36 cellular contexts compared by ENCODE assay signal in genomic region chr3:166455724-166456123, GRCh38.
A peak's percentile ranks its signal among the peaks of the same experiment; 100 is the strongest.
DNase-seq lines count a peak whose midpoint lies in the region; ATAC-seq, FAIRE-seq and TF ChIP-seq lines count a peak whose summit lies in the region.
"Had no signal": no experiment of that assay in that cellular context is flagged by ENCODE, and none has a peak within 500 bp of the region (broad histone marks: within the 10 kb centered on the region; RNA-seq: fewer than 3 reads in every experiment).

No MANE protein-coding gene starts in this region.

- H3K27me3 ChIP-seq in RWPE2 (ENCODE audit: insufficient read depth, poor library complexity, severe bottlenecking) (no peaks in the 10 kb centered on the region), bronchial epithelial cell (ENCODE audit: control insufficient read depth, insufficient read depth, low read length) (no peaks in the 10 kb centered on the region), mesendoderm (ENCODE audit: insufficient read depth, low read length, poor library complexity) (no peaks in the 10 kb centered on the region)
- H3K27me3 ChIP-seq: ascending aorta; BLaER1 treated with 17β-estradiol and CSF1 and Interleukin-3, amounts not matched to agents 10 nM and 100 nM; dorsolateral prefrontal cortex; MG63; right atrium auricular region; upper lobe of right lung had no signal

- no peak for FAIRE-seq in bronchial epithelial cell (lab: Jason Lieb, UNC)
- FAIRE-seq: endothelial cell of umbilical vein, HTR-8/SVneo, kidney had no signal

- H2BK5ac ChIP-seq in mesendoderm (ENCODE audit: low read length): no peak overlapping the region

- H3K27ac ChIP-seq in RWPE2 (ENCODE audit: poor library complexity, severe bottlenecking) (no peak overlapping the region), mesendoderm (ENCODE audit: low read depth, low read length) (no peak overlapping the region)
- H3K27ac ChIP-seq: ascending aorta; BLaER1 treated with 17β-estradiol and CSF1 and Interleukin-3, amounts not matched to agents 10 nM and 100 nM; dorsolateral prefrontal cortex; parathyroid adenoma; right atrium auricular region; upper lobe of right lung had no signal

- DNase-seq in Caki2 (ENCODE audit: low read depth) (peak; percentile 31), RWPE2 (ENCODE audit: low spot score) (no peak), bronchial epithelial cell (ENCODE audit: low read depth) (peak; percentile 40), mesendoderm (peak; percentile 71), SK-N-DZ (ENCODE audit: low spot score) (no peak)
- DNase-seq in activated naive CD4-positive, alpha-beta T cell treated with anti-CD3 and anti-CD28 coated beads, Interleukin-2, amount 10 ng/mL, durations not matched to agents 7 days and 5 days: no peak
- DNase-seq in activated naive CD4-positive, alpha-beta T cell treated with anti-CD3 and anti-CD28 coated beads, Interleukin-2, amount 50 U/mL, for 72 hours (ENCODE audit: low spot score in 2 of 2): no peak
- DNase-seq: activated B cell treated with CpG ODN at 0.5 μM for 24 hours; activated CD4-positive, alpha-beta memory T cell treated with anti-CD3 and anti-CD28 coated beads, Interleukin-2, amount 10 ng/mL, durations not matched to agents 7 days and 5 days; activated CD8-positive, alpha-beta memory T cell treated with anti-CD3 and anti-CD28 coated beads, Interleukin-2, amount 50 U/mL, for 48 hours; Calu3; cerebellar nuclear complex; DND-41; dorsolateral prefrontal cortex; glutamatergic neuron; KBM-7; kidney; MG63; NCI-H1105 treated with DMSO at 0.1 percent for 48 hours; NCI-H2029 treated with DMSO at 0.1 percent for 48 hours; NCI-H2227 treated with DMSO at 0.1 percent for 48 hours; nephron progenitor cell; RPMI8226; stimulated activated CD4-positive, alpha-beta T cell treated with anti-CD3 and anti-CD28 coated beads, Interleukin-4, amount 100 ng/mL, for 1 hour; substantia nigra; upper lobe of right lung had no signal

- no peaks in the 10 kb centered on the region for H3K79me2 ChIP-seq in mesendoderm (ENCODE audit: control insufficient read depth, insufficient read depth, low read length)
- H3K79me2 ChIP-seq: parathyroid adenoma had no signal

- H3K4me3 Mint-ChIP-seq in activated naive CD4-positive, alpha-beta T cell treated with anti-CD3 and anti-CD28 coated beads, Interleukin-2, amount 10 ng/mL, durations not matched to agents 7 days and 5 days: no peak overlapping the region
- H3K4me3 Mint-ChIP-seq: activated B cell treated with CpG ODN at 0.5 μM for 24 hours; activated CD4-positive, alpha-beta memory T cell treated with anti-CD3 and anti-CD28 coated beads, Interleukin-2, amount 10 ng/mL, durations not matched to agents 7 days and 5 days; activated naive CD8-positive, alpha-beta T cell; nephron progenitor cell had no signal

- H3K36me3 Mint-ChIP-seq in activated naive CD4-positive, alpha-beta T cell treated with anti-CD3 and anti-CD28 coated beads, Interleukin-2, amount 10 ng/mL, durations not matched to agents 7 days and 5 days: no peaks in the 10 kb centered on the region
- no peaks in the 10 kb centered on the region for H3K36me3 Mint-ChIP-seq in activated naive CD4-positive, alpha-beta T cell treated with anti-CD3 and anti-CD28 coated beads, Interleukin-2, amount 50 U/mL, for 72 hours
- H3K36me3 Mint-ChIP-seq: activated naive CD8-positive, alpha-beta T cell had no signal

- no peaks in the 10 kb centered on the region for H3K9me3 ChIP-seq in RWPE2 (ENCODE audit: severe bottlenecking)
- H3K9me3 ChIP-seq: ascending aorta; BLaER1 treated with 17β-estradiol and CSF1 and Interleukin-3, amounts not matched to agents 10 nM and 100 nM; MG63; right atrium auricular region; upper lobe of right lung had no signal

- H3K4me3 ChIP-seq in RWPE2 (ENCODE audit: severe bottlenecking) (no peak overlapping the region), bronchial epithelial cell (ENCODE audit: low read depth, low read length) (no peak overlapping the region), mesendoderm (ENCODE audit: low read length) (no peak overlapping the region)
- H3K4me3 ChIP-seq: ascending aorta; BLaER1 treated with 17β-estradiol and CSF1 and Interleukin-3, amounts not matched to agents 10 nM and 100 nM; dorsolateral prefrontal cortex; lung; MG63; right atrium auricular region; upper lobe of right lung had no signal

- H4K5ac ChIP-seq in mesendoderm (ENCODE audit: low read length): no peak overlapping the region

- H3K36me3 ChIP-seq in RWPE2 (ENCODE audit: low read depth) (no peaks in the 10 kb centered on the region), bronchial epithelial cell (ENCODE audit: control insufficient read depth, insufficient read depth, low read length) (no peaks in the 10 kb centered on the region), mesendoderm (ENCODE audit: control insufficient read depth, insufficient read depth, low read length) (no peaks in the 10 kb centered on the region)
- H3K36me3 ChIP-seq: ascending aorta; BLaER1 treated with 17β-estradiol and CSF1 and Interleukin-3, amounts not matched to agents 10 nM and 100 nM; MG63; right atrium auricular region; upper lobe of right lung had no signal

- H3K23ac ChIP-seq in mesendoderm (ENCODE audit: low read length): no peak overlapping the region

- no peak overlapping the region for H3K27ac Mint-ChIP-seq in activated naive CD4-positive, alpha-beta T cell treated with anti-CD3 and anti-CD28 coated beads, Interleukin-2, amount 10 ng/mL, durations not matched to agents 7 days and 5 days
- no peak overlapping the region for H3K27ac Mint-ChIP-seq in activated naive CD4-positive, alpha-beta T cell treated with anti-CD3 and anti-CD28 coated beads, Interleukin-2, amount 50 U/mL, for 72 hours
- H3K27ac Mint-ChIP-seq: activated B cell treated with CpG ODN at 0.5 μM for 24 hours; activated CD4-positive, alpha-beta memory T cell treated with anti-CD3 and anti-CD28 coated beads, Interleukin-2, amount 10 ng/mL, durations not matched to agents 7 days and 5 days; activated naive CD8-positive, alpha-beta T cell; nephron progenitor cell had no signal

- H3K4me1 ChIP-seq in RWPE2 (ENCODE audit: insufficient read depth, poor library complexity, severe bottlenecking): peaks cover 13% of the 10 kb centered on the region
- H3K4me1 ChIP-seq in mesendoderm (ENCODE audit: control insufficient read depth, low read depth, low read length): no peaks in the 10 kb centered on the region
- H3K4me1 ChIP-seq: ascending aorta; BLaER1 treated with 17β-estradiol and CSF1 and Interleukin-3, amounts not matched to agents 10 nM and 100 nM; parathyroid adenoma; right atrium auricular region; upper lobe of right lung had no signal

- H3K9me3 Mint-ChIP-seq in activated naive CD4-positive, alpha-beta T cell treated with anti-CD3 and anti-CD28 coated beads, Interleukin-2, amount 10 ng/mL, durations not matched to agents 7 days and 5 days: peaks cover 8% of the 10 kb centered on the region
- H3K9me3 Mint-ChIP-seq in activated naive CD4-positive, alpha-beta T cell treated with anti-CD3 and anti-CD28 coated beads, Interleukin-2, amount 50 U/mL, for 72 hours: peaks cover 16 to 27% of the 10 kb centered on the region in 2 donors

- no peak overlapping the region for H3K9ac ChIP-seq in mesendoderm (ENCODE audit: low read length)
- H3K9ac ChIP-seq: BLaER1 treated with 17β-estradiol and CSF1 and Interleukin-3, amounts not matched to agents 10 nM and 100 nM; parathyroid adenoma had no signal

- CTCF ChIA-PET in activated naive CD4-positive, alpha-beta T cell treated with anti-CD3 and anti-CD28 coated beads, Interleukin-2, amount 10 ng/mL, durations not matched to agents 7 days and 5 days (lab: Charles Lee): no interaction called here

- no peaks in the 10 kb centered on the region for H3K27me3 Mint-ChIP-seq in activated naive CD4-positive, alpha-beta T cell treated with anti-CD3 and anti-CD28 coated beads, Interleukin-2, amount 10 ng/mL, durations not matched to agents 7 days and 5 days
- H3K27me3 Mint-ChIP-seq: activated B cell treated with CpG ODN at 0.5 μM for 24 hours; activated CD4-positive, alpha-beta memory T cell treated with anti-CD3 and anti-CD28 coated beads, Interleukin-2, amount 10 ng/mL, durations not matched to agents 7 days and 5 days; activated naive CD8-positive, alpha-beta T cell had no signal

- H3K4ac ChIP-seq in mesendoderm (ENCODE audit: low read depth, low read length): no peak overlapping the region

- no peak overlapping the region for H3K4me2 ChIP-seq in mesendoderm (ENCODE audit: low read length)
- H3K4me2 ChIP-seq: BLaER1 treated with 17β-estradiol and CSF1 and Interleukin-3, amounts not matched to agents 10 nM and 100 nM had no signal

- peak; percentile 14; the same call in 1 of the 3 replicates for ATAC-seq in RWPE2 (ENCODE audit: low read depth)
- no peak for ATAC-seq in HG02678 (IDR thresholded peaks at IDR 0.05; ENCODE audit: unreplicated experiment)
- ATAC-seq in activated naive CD4-positive, alpha-beta T cell treated with anti-CD3 and anti-CD28 coated beads, Interleukin-2, amount 50 U/mL, for 72 hours: no peak
- ATAC-seq: HCT116, upper lobe of right lung had no signal

- no peaks in the 10 kb centered on the region for H3K79me1 ChIP-seq in mesendoderm (ENCODE audit: low read length)

- in situ Hi-C loops in Caki2 (cut with HindIII; ENCODE audit: low pct_unique_long_range_greater_than_20kb, low sequenced_read_pairs): no loop called here

- H3K56ac ChIP-seq in mesendoderm (ENCODE audit: low read length): no peak overlapping the region

- TF ChIP-seq CTCF in RWPE2 (IDR thresholded peaks at IDR 0.05; ENCODE audit: poor library complexity, severe bottlenecking) (no peak), bronchial epithelial cell (IDR thresholded peaks at IDR 0.05; ENCODE audit: insufficient read depth, low read length, severe bottlenecking) (no peak)

- no peak overlapping the region for H3K18ac ChIP-seq in mesendoderm (ENCODE audit: low read length)

- H2BK15ac ChIP-seq in mesendoderm (replicated peaks; ENCODE audit: low read depth): no peak overlapping the region

- H2AK5ac ChIP-seq in mesendoderm (ENCODE audit: low read length): no peak overlapping the region

- H4K8ac ChIP-seq in mesendoderm (ENCODE audit: low read depth, low read length): no peak overlapping the region

- WGBS in mesendoderm (ENCODE audit: extremely low coverage, insufficient coverage, low lambda C conversion rate): no CpG with 5 or more reads among the region's 3 CpGs

- no peak overlapping the region for H2BK120ac ChIP-seq in mesendoderm (ENCODE audit: low read depth, low read length)

- no peaks in the 10 kb centered on the region for H3K4me1 Mint-ChIP-seq in activated naive CD4-positive, alpha-beta T cell treated with anti-CD3 and anti-CD28 coated beads, Interleukin-2, amount 10 ng/mL, durations not matched to agents 7 days and 5 days
- H3K4me1 Mint-ChIP-seq: activated B cell treated with CpG ODN at 0.5 μM for 24 hours; activated CD4-positive, alpha-beta memory T cell treated with anti-CD3 and anti-CD28 coated beads, Interleukin-2, amount 10 ng/mL, durations not matched to agents 7 days and 5 days; nephron progenitor cell had no signal

Comparison
In these comparisons a context has a peak if more than half of its experiments do, and no peak if none do; other contexts are left out.
1. DNase-seq: peak in Caki2 (single experiment), bronchial epithelial cell (single experiment) and mesendoderm (single experiment); none in RWPE2 (single experiment), activated naive CD4-positive, alpha-beta T cell treated with anti-CD3 and anti-CD28 coated beads, Interleukin-2, amount 10 ng/mL, durations not matched to agents 7 days and 5 days (single experiment), SK-N-DZ (single experiment) and activated naive CD4-positive, alpha-beta T cell treated with anti-CD3 and anti-CD28 coated beads, Interleukin-2, amount 50 U/mL, for 72 hours (0 of 2).